ENCODE assay signal across 17 cellular contexts in the genomic region with DNA sequence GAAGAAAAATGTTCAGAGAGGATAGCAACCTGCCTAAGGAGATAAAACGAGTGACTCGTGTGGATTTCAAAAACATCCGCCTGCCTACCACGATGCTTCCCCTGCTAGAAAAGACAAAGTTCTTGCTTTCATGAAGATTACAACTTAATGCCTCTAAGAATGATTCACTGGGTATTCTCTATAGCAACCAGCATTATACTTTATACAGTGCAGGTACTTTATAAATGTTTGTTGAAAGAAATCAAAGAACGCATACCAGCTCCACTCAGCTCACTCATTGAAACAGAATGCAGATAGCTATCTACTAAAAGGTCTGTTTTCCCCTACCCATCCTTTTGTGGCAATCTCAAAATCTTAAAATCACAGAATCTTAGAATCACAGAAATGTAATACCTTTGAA. TPM values are rescaled to one million over a fixed set of nuclear protein-coding genes. Genes with fewer than 3 reads are reported as not detected.
"Had no signal": no experiment of that assay in that cellular context is flagged by ENCODE, and none has a peak within 500 bp of the region (broad histone marks: within the 10 kb centered on the region; RNA-seq: fewer than 3 reads in every experiment).

No MANE protein-coding gene starts in this region.

- H3K36me3 Mint-ChIP-seq: activated naive CD8-positive, alpha-beta T cell; naive B cell; stimulated activated memory B cell treated with anti-CD40 and anti-IgM and Interleukin-4, amounts not matched to agents 10 μg/mL and 1 μg/mL and 100 μg/mL, for 72 hours had no signal

- H3K27me3 ChIP-seq: esophagus squamous epithelium, ovary had no signal

- H3K4me3 ChIP-seq: esophagus squamous epithelium, lower lobe of right lung, ovary had no signal

- H3K27ac ChIP-seq: esophagus squamous epithelium, lower lobe of right lung, ovary had no signal

- ATAC-seq: activated T-cell treated with anti-CD3 and anti-CD28 coated beads, Interleukin-2, amount 50 U/mL, for 72 hours; lower lobe of right lung; stimulated activated memory B cell treated with anti-CD40 and anti-IgM and Interleukin-4, amounts not matched to agents 10 μg/mL and 1 μg/mL and 100 μg/mL, for 72 hours had no signal

- H3K4me1 Mint-ChIP-seq: activated CD4-positive, alpha-beta T cell treated with anti-CD3 and anti-CD28 coated beads, Interleukin-2, amount 10 ng/mL, durations not matched to agents 24 days and 14 days; naive B cell; stimulated activated memory B cell treated with anti-CD40 and anti-IgM and Interleukin-4, amounts not matched to agents 10 μg/mL and 1 μg/mL and 100 μg/mL, for 72 hours had no signal

- H3K36me3 ChIP-seq: esophagus squamous epithelium, lower lobe of right lung, ovary had no signal

- H3K9me3 ChIP-seq: esophagus squamous epithelium, lower lobe of right lung, ovary had no signal

- DNase-seq: activated CD4-positive, alpha-beta T cell treated with anti-CD3 and anti-CD28 coated beads, Interleukin-2, amount 10 ng/mL, durations not matched to agents 24 days and 14 days; activated CD4-positive, CD25-positive, alpha-beta regulatory T cell; activated CD8-positive, alpha-beta memory T cell treated with anti-CD3 and anti-CD28 coated beads, Interleukin-2, amount 50 U/mL, for 48 hours; activated gamma-delta T cell; activated T-cell treated with anti-CD3 and anti-CD28 coated beads, Interleukin-2, amount 50 U/mL, for 72 hours; cortex of kidney; effector CD4-positive, alpha-beta T cell; esophagus squamous epithelium; foreskin fibroblast; glutamatergic neuron; lower lobe of right lung; naive B cell; ovary; T-helper 2 cell had no signal

- H3K4me3 Mint-ChIP-seq: activated CD4-positive, alpha-beta T cell treated with anti-CD3 and anti-CD28 coated beads, Interleukin-2, amount 10 ng/mL, durations not matched to agents 24 days and 14 days; activated naive CD8-positive, alpha-beta T cell; activated T-cell treated with anti-CD3 and anti-CD28 coated beads, Interleukin-2, amount 50 U/mL, for 72 hours; naive B cell; stimulated activated memory B cell treated with anti-CD40 and anti-IgM and Interleukin-4, amounts not matched to agents 10 μg/mL and 1 μg/mL and 100 μg/mL, for 72 hours; type B pancreatic cell had no signal

- H3K27me3 Mint-ChIP-seq: activated CD4-positive, alpha-beta T cell treated with anti-CD3 and anti-CD28 coated beads, Interleukin-2, amount 10 ng/mL, durations not matched to agents 24 days and 14 days; stimulated activated memory B cell treated with anti-CD40 and anti-IgM and Interleukin-4, amounts not matched to agents 10 μg/mL and 1 μg/mL and 100 μg/mL, for 72 hours; type B pancreatic cell had no signal

- H3K27ac Mint-ChIP-seq: activated CD4-positive, alpha-beta T cell treated with anti-CD3 and anti-CD28 coated beads, Interleukin-2, amount 10 ng/mL, durations not matched to agents 24 days and 14 days; activated naive CD8-positive, alpha-beta T cell; activated T-cell treated with anti-CD3 and anti-CD28 coated beads, Interleukin-2, amount 50 U/mL, for 72 hours; naive B cell; stimulated activated memory B cell treated with anti-CD40 and anti-IgM and Interleukin-4, amounts not matched to agents 10 μg/mL and 1 μg/mL and 100 μg/mL, for 72 hours; type B pancreatic cell had no signal

- H3K4me1 ChIP-seq: esophagus squamous epithelium, lower lobe of right lung had no signal

- H3K9me3 Mint-ChIP-seq: activated CD4-positive, alpha-beta T cell treated with anti-CD3 and anti-CD28 coated beads, Interleukin-2, amount 10 ng/mL, durations not matched to agents 24 days and 14 days; activated T-cell treated with anti-CD3 and anti-CD28 coated beads, Interleukin-2, amount 50 U/mL, for 72 hours; stimulated activated memory B cell treated with anti-CD40 and anti-IgM and Interleukin-4, amounts not matched to agents 10 μg/mL and 1 μg/mL and 100 μg/mL, for 72 hours; type B pancreatic cell had no signal

RNA-seq across cellular contexts. Expression of a gene that starts 33.7 kb away (rescaled TPM):
- total RNA-seq: activated CD4-positive, alpha-beta T cell treated with anti-CD3 and anti-CD28 coated beads, Interleukin-2, amount 10 ng/mL, durations not matched to agents 24 days and 14 days; activated T-cell treated with anti-CD3 and anti-CD28 coated beads, Interleukin-2, amount 50 U/mL, for 72 hours had no signal
